18 cellular contexts compared by ENCODE assay signal in genomic region chr17:80319999-80320344, GRCh38. TPM values are rescaled to one million over a fixed set of nuclear protein-coding genes. Genes with fewer than 3 reads are reported as not detected.
DNase-seq lines count a peak whose midpoint lies in the region; ATAC-seq, FAIRE-seq and TF ChIP-seq lines count a peak whose summit lies in the region.
"Had no signal": no experiment of that assay in that cellular context is flagged by ENCODE, and none has a peak within 500 bp of the region (broad histone marks: within the 10 kb centered on the region; RNA-seq: fewer than 3 reads in every experiment).

No MANE protein-coding gene starts in this region.

- intact Hi-C loops in activated T-helper 1 cell treated with anti-CD3 and anti-CD28 coated beads, Interleukin-12 subunit alpha, Interleukin-12 subunit beta, Interleukin-2, Interleukin-4 antibody, amounts not matched to agents 30 ng/mL and 10 ng/mL and 1 ng/mL, durations not matched to agents 14 hours and 24 hours and 36 hours (cut with micrococcal nuclease): loop anchor here (5.0 kb wide), 1 partner anchor 42 kb away; no protein-coding TSS in a partner anchor

- no peak for DNase-seq in activated CD8-positive, alpha-beta memory T cell treated with anti-CD3 and anti-CD28 coated beads, Interleukin-2, amount 10 ng/mL, durations not matched to agents 7 days and 5 days
- no peak for DNase-seq in activated CD8-positive, alpha-beta memory T cell treated with anti-CD3 and anti-CD28 coated beads, Interleukin-2, amount 50 U/mL, for 4 hours
- DNase-seq in A549 (ENCODE audit: low read depth in 1 of 2, low spot score in 1 of 2): no peak
- DNase-seq in activated T-helper 1 cell treated with anti-CD3 and anti-CD28 coated beads, Interleukin-12 subunit alpha, Interleukin-12 subunit beta, Interleukin-2, Interleukin-4 antibody, amounts not matched to agents 30 ng/mL and 10 ng/mL and 1 ng/mL, durations not matched to agents 14 hours and 24 hours and 36 hours (ENCODE audit: low spot score): no peak
- DNase-seq in mesenchymal stem cell: peak; percentile 23
- no peak for DNase-seq in stimulated activated naive CD4-positive, alpha-beta T cell (lab: John Stamatoyannopoulos, UW)
- DNase-seq: CD8-positive, alpha-beta memory T cell; DMS79 treated with DMSO at 0.1 percent for 48 hours; KG1; NCI-H1092; NCI-H1694; NCI-H510A treated with DMSO at 0.1 percent for 48 hours had no signal

- POLR2A ChIA-PET in A549 (lab: Yijun Ruan, JAX): no interaction called here

- no peak overlapping the region for H4K91ac ChIP-seq in mesenchymal stem cell (ENCODE audit: low read length)

- no peak overlapping the region for H3K27ac ChIP-seq in A549
- H3K27ac ChIP-seq in mesenchymal stem cell (ENCODE audit: low read length, poor library complexity, severe bottlenecking): no peak overlapping the region
- H3K27ac ChIP-seq: BLaER1 had no signal

- 87% methylated on average over 4 of the region's 4 CpGs for WGBS in A549 (ENCODE audit: missing lambda C conversion rate)
- 94% methylated on average over 4 of the region's 4 CpGs for WGBS in mesenchymal stem cell

- no peak overlapping the region for H3K14ac ChIP-seq in mesenchymal stem cell (ENCODE audit: low read length in 2 of 2)

- no peak overlapping the region for H2BK120ac ChIP-seq in mesenchymal stem cell (ENCODE audit: low read depth, low read length)

- peaks cover 2% of the 10 kb centered on the region for H3K79me1 ChIP-seq in mesenchymal stem cell (replicated peaks; ENCODE audit: low read length, poor library complexity, severe bottlenecking)

- H3K9me3 Mint-ChIP-seq in activated CD8-positive, alpha-beta memory T cell treated with anti-CD3 and anti-CD28 coated beads, Interleukin-2, amount 10 ng/mL, durations not matched to agents 7 days and 5 days (ENCODE audit: low read depth): no peaks in the 10 kb centered on the region
- H3K9me3 Mint-ChIP-seq in activated T-helper 1 cell treated with anti-CD3 and anti-CD28 coated beads, Interleukin-12 subunit alpha, Interleukin-12 subunit beta, Interleukin-2, Interleukin-4 antibody, amounts not matched to agents 30 ng/mL and 10 ng/mL and 1 ng/mL, durations not matched to agents 14 hours and 24 hours and 36 hours: no peaks in the 10 kb centered on the region

- no peak for TF ChIP-seq CTCF in A549 (IDR thresholded peaks at IDR 0.05)

- H3K27me3 Mint-ChIP-seq in activated CD8-positive, alpha-beta memory T cell treated with anti-CD3 and anti-CD28 coated beads, Interleukin-2, amount 10 ng/mL, durations not matched to agents 7 days and 5 days: no peaks in the 10 kb centered on the region
- H3K27me3 Mint-ChIP-seq in activated T-helper 1 cell treated with anti-CD3 and anti-CD28 coated beads, Interleukin-12 subunit alpha, Interleukin-12 subunit beta, Interleukin-2, Interleukin-4 antibody, amounts not matched to agents 30 ng/mL and 10 ng/mL and 1 ng/mL, durations not matched to agents 14 hours and 24 hours and 36 hours (ENCODE audit: insufficient read depth): no peaks in the 10 kb centered on the region
- H3K27me3 Mint-ChIP-seq: CD8-positive, alpha-beta memory T cell had no signal

- no peak overlapping the region for H2AK5ac ChIP-seq in mesenchymal stem cell (ENCODE audit: low read length, severe bottlenecking)

- no peak overlapping the region for H3K23ac ChIP-seq in mesenchymal stem cell (ENCODE audit: low read length in 2 of 2)

- CTCF ChIA-PET in activated CD8-positive, alpha-beta memory T cell treated with anti-CD3 and anti-CD28 coated beads, Interleukin-2, amount 10 ng/mL, durations not matched to agents 7 days and 5 days (lab: Charles Lee): no interaction called here
- CTCF ChIA-PET in A549 (lab: Yijun Ruan, JAX): interaction anchor here (1.2 to 3.0 kb wide), 2 partner anchors 12 to 27 kb away, joined by 4 to 12 read pairs; no protein-coding TSS in a partner anchor

- H3K18ac ChIP-seq in mesenchymal stem cell (ENCODE audit: low read depth in 1 of 2, low read length in 2 of 2): no peak overlapping the region

- H3K36me3 Mint-ChIP-seq in activated CD8-positive, alpha-beta memory T cell treated with anti-CD3 and anti-CD28 coated beads, Interleukin-2, amount 10 ng/mL, durations not matched to agents 7 days and 5 days: peaks cover 82% of the 10 kb centered on the region
- H3K36me3 Mint-ChIP-seq in activated T-helper 1 cell treated with anti-CD3 and anti-CD28 coated beads, Interleukin-12 subunit alpha, Interleukin-12 subunit beta, Interleukin-2, Interleukin-4 antibody, amounts not matched to agents 30 ng/mL and 10 ng/mL and 1 ng/mL, durations not matched to agents 14 hours and 24 hours and 36 hours (ENCODE audit: low read depth): peaks cover 71% of the 10 kb centered on the region

- no peak overlapping the region for H3K4me3 Mint-ChIP-seq in activated CD8-positive, alpha-beta memory T cell treated with anti-CD3 and anti-CD28 coated beads, Interleukin-2, amount 10 ng/mL, durations not matched to agents 7 days and 5 days
- H3K4me3 Mint-ChIP-seq in activated T-helper 1 cell treated with anti-CD3 and anti-CD28 coated beads, Interleukin-12 subunit alpha, Interleukin-12 subunit beta, Interleukin-2, Interleukin-4 antibody, amounts not matched to agents 30 ng/mL and 10 ng/mL and 1 ng/mL, durations not matched to agents 14 hours and 24 hours and 36 hours: no peak overlapping the region
- H3K4me3 Mint-ChIP-seq: CD8-positive, alpha-beta memory T cell; GM23338 had no signal

- no peak overlapping the region for H2BK12ac ChIP-seq in mesenchymal stem cell (ENCODE audit: low read length in 2 of 2)

- FAIRE-seq in A549 (lab: Jason Lieb, UNC): no peak
- FAIRE-seq: D721Med had no signal

- no peaks in the 10 kb centered on the region for H3K9me3 ChIP-seq in A549
- peaks cover 3% of the 10 kb centered on the region for H3K9me3 ChIP-seq in mesenchymal stem cell (ENCODE audit: control insufficient read depth, low read length)

- H4K8ac ChIP-seq in mesenchymal stem cell (ENCODE audit: low read length): no peak overlapping the region

- H2BK5ac ChIP-seq in mesenchymal stem cell (ENCODE audit: low read depth, low read length, poor library complexity, severe bottlenecking): no peak overlapping the region

- H3K4me2 ChIP-seq in A549 (no peak overlapping the region), mesenchymal stem cell (ENCODE audit: low read length, poor library complexity, severe bottlenecking) (no peak overlapping the region)
- H3K4me2 ChIP-seq: BLaER1, GM23338 had no signal

- no peak overlapping the region for H2AFZ ChIP-seq in mesenchymal stem cell (ENCODE audit: low read depth, low read length)
- H2AFZ ChIP-seq: GM23338 had no signal

- TF ChIP-seq EP300 in A549 (IDR thresholded peaks at IDR 0.05): no peak

- H3K4me1 Mint-ChIP-seq in activated CD8-positive, alpha-beta memory T cell treated with anti-CD3 and anti-CD28 coated beads, Interleukin-2, amount 10 ng/mL, durations not matched to agents 7 days and 5 days: peaks cover 22% of the 10 kb centered on the region
- peaks cover 26% of the 10 kb centered on the region for H3K4me1 Mint-ChIP-seq in activated T-helper 1 cell treated with anti-CD3 and anti-CD28 coated beads, Interleukin-12 subunit alpha, Interleukin-12 subunit beta, Interleukin-2, Interleukin-4 antibody, amounts not matched to agents 30 ng/mL and 10 ng/mL and 1 ng/mL, durations not matched to agents 14 hours and 24 hours and 36 hours (ENCODE audit: low read depth)
- H3K4me1 Mint-ChIP-seq: GM23338 had no signal

- no peaks in the 10 kb centered on the region for H3K27me3 ChIP-seq in mesenchymal stem cell (ENCODE audit: control insufficient read depth in 1 of 2, insufficient read depth in 1 of 2, low read length in 2 of 2)
- H3K27me3 ChIP-seq: BLaER1 had no signal

- peaks cover 61 to 86% of the 10 kb centered on the region in 2 experiments for H3K36me3 ChIP-seq in mesenchymal stem cell (ENCODE audit: control insufficient read depth in 1 of 2, insufficient read depth in 2 of 2, low read depth in 1 of 2, low read length in 2 of 2)

- H3K4me1 ChIP-seq in A549: no peaks in the 10 kb centered on the region
- peaks cover 2% of the 10 kb centered on the region for H3K4me1 ChIP-seq in mesenchymal stem cell (ENCODE audit: control insufficient read depth, insufficient read depth, low read depth, low read length)
- H3K4me1 ChIP-seq: BLaER1 had no signal

- TF ChIP-seq POLR2A in A549 (IDR thresholded peaks at IDR 0.05; ENCODE audit: low read length): no peak

- ATAC-seq in activated CD8-positive, alpha-beta memory T cell treated with anti-CD3 and anti-CD28 coated beads, Interleukin-2, amount 10 ng/mL, durations not matched to agents 7 days and 5 days: no peak
- ATAC-seq in A549 (no peak), HG03521 (IDR thresholded peaks at IDR 0.05; ENCODE audit: unreplicated experiment) (no peak), GM21515 (IDR thresholded peaks at IDR 0.05; ENCODE audit: unreplicated experiment) (no peak)
- ATAC-seq: GM23338, HCT116 had no signal

- H3K27ac Mint-ChIP-seq in activated CD8-positive, alpha-beta memory T cell treated with anti-CD3 and anti-CD28 coated beads, Interleukin-2, amount 10 ng/mL, durations not matched to agents 7 days and 5 days: peak overlapping the region; percentile 24
- H3K27ac Mint-ChIP-seq in activated T-helper 1 cell treated with anti-CD3 and anti-CD28 coated beads, Interleukin-12 subunit alpha, Interleukin-12 subunit beta, Interleukin-2, Interleukin-4 antibody, amounts not matched to agents 30 ng/mL and 10 ng/mL and 1 ng/mL, durations not matched to agents 14 hours and 24 hours and 36 hours: peak overlapping the region; percentile 61
- H3K27ac Mint-ChIP-seq: GM23338 had no signal

- no peak overlapping the region for H3K4ac ChIP-seq in mesenchymal stem cell (ENCODE audit: low read depth in 1 of 2, low read length in 2 of 2)

- H3K4me3 ChIP-seq in A549: no peak overlapping the region
- H3K4me3 ChIP-seq in mesenchymal stem cell (ENCODE audit: insufficient read depth in 1 of 2, low read depth in 1 of 2, low read length in 2 of 2): no peak overlapping the region
- H3K4me3 ChIP-seq: BLaER1, GM23338 had no signal

- H3K9ac ChIP-seq in mesenchymal stem cell (ENCODE audit: low read length): no peak overlapping the region
- H3K9ac ChIP-seq: BLaER1 had no signal

- H2BK15ac ChIP-seq in mesenchymal stem cell (ENCODE audit: low read depth, poor library complexity, severe bottlenecking): no peak overlapping the region

- TF ChIP-seq RAD21 in A549 (conservative IDR thresholded peaks at IDR 0.05 in 1 of 2, IDR thresholded peaks at IDR 0.05 in 1 of 2): no peak

RNA-seq across cellular contexts. Expression of gene RNF213, which starts 59.3 kb away (rescaled TPM):
- total RNA-seq in activated CD8-positive, alpha-beta memory T cell treated with anti-CD3 and anti-CD28 coated beads, Interleukin-2, amount 10 ng/mL, durations not matched to agents 7 days and 5 days: 1,000 to 10,000 TPM in 1 of 2 experiments, 100 to 1,000 TPM in 1; 597 to 1,208 TPM
- polyA plus RNA-seq in A549 (2011; rRNA removed): 127 and 182 TPM in 2 replicates
- polyA plus RNA-seq in A549 (2012; cell fraction: cytosol; rRNA removed): 64.8 and 76.2 TPM in 2 replicates
- 268 and 329 TPM in 2 replicates for polyA plus RNA-seq in A549 (2012; cell fraction: nucleus; rRNA removed)
- polyA plus RNA-seq in A549 (2017; fragmentation: RNase III; extraction: RNeasy Plus Mini Kit Qiagen cat#74134 plus additional on column Dnase treatment): 55.6 to 61.6 TPM (median 59.1 TPM) in 3 replicates
- polyA minus RNA-seq in A549 (2011; rRNA and poly(A)+ RNA removed): 331 and 462 TPM in 2 replicates
- total RNA-seq in activated T-helper 1 cell treated with anti-CD3 and anti-CD28 coated beads, Interleukin-12 subunit alpha, Interleukin-12 subunit beta, Interleukin-2, Interleukin-4 antibody, amounts not matched to agents 30 ng/mL and 10 ng/mL and 1 ng/mL, durations not matched to agents 14 hours and 24 hours and 36 hours: 282 and 290 TPM in 2 replicates
- 21.7 TPM for polyA plus RNA-seq in mesenchymal stem cell (2013, experiment 1 of 2)
- polyA plus RNA-seq in mesenchymal stem cell (2013, experiment 2 of 2): 18.9 TPM
